In the genomic region with DNA sequence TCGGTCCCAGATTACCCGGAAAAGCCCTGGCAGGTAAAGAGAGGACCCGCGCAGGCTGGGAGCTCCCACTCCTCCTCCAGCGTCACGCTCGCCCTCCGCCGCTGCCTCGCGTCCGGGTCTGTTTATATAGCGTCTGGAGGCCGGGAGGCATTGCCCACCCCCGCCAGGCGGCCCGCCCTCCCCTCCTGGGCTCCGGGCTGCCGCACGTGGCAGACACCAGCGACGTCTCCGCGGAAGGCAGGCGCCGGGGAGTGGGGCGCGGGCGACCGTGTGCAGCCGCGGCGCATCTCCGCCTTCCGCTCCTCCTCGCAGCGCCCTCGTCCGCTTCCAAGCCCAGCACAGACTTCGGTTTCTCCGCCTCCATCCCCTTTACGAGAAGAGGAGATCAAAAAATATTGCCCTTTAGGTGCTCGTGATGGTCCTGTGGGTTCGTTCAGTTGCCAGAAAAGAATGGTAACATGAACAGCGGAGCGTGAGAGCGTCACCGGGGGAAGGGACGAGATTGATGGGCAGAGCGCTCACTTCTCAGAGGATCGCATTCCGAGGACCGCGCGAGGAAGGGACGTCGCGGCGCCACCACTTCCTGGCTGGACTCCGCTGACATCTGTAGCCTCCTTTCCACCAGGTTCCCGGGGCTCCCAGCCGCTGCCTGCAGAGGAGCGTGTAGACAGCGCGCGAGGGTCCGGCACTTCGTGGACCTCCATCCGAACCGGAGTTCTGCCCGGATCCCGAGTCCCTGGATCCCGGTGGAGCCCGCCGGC, we compare ENCODE assay signal across 1 cellular context.
TF ChIP-seq lines count a peak whose summit lies in the region.

Gene GALNTL6 (plus strand): TSS at position 210 of the 761 bp plus-strand sequence.

TF ChIP-seq in WTC11, 78 proteins besides CTCF, POLR2A, EP300 and RAD21 (continued from another document):
- no peak for TF ChIP-seq STAT6 (CRISPR knock-in tag; conservative IDR thresholded peaks at IDR 0.05; ENCODE audit: low read depth)
- TF ChIP-seq ELF4 (CRISPR knock-in tag; IDR thresholded peaks at IDR 0.05; ENCODE audit: low read depth), result no peak
- TF ChIP-seq ZSCAN18 (CRISPR knock-in tag; IDR thresholded peaks at IDR 0.05), result no peak
- no peak for TF ChIP-seq ZNF263 (CRISPR knock-in tag; IDR thresholded peaks at IDR 0.05; ENCODE audit: low read depth)
- no peak for TF ChIP-seq ETV6 (CRISPR knock-in tag; IDR thresholded peaks at IDR 0.05)
- TF ChIP-seq ZNF423 (CRISPR knock-in tag; IDR thresholded peaks at IDR 0.05), result no peak
- TF ChIP-seq, protein P1, sequence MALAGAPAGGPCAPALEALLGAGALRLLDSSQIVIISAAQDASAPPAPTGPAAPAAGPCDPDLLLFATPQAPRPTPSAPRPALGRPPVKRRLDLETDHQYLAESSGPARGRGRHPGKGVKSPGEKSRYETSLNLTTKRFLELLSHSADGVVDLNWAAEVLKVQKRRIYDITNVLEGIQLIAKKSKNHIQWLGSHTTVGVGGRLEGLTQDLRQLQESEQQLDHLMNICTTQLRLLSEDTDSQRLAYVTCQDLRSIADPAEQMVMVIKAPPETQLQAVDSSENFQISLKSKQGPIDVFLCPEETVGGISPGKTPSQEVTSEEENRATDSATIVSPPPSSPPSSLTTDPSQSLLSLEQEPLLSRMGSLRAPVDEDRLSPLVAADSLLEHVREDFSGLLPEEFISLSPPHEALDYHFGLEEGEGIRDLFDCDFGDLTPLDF (CRISPR knock-in tag; IDR thresholded peaks at IDR 0.05), result 0 out of 2 replicates have a peak, but pooled peaks have one; percentile 23
- TF ChIP-seq FOXK1 (CRISPR knock-in tag; IDR thresholded peaks at IDR 0.05), result no peak
- 0 out of 2 replicates have a peak, but pooled peaks have one; percentile 25 for TF ChIP-seq ZNF219 (CRISPR knock-in tag; IDR thresholded peaks at IDR 0.05; ENCODE audit: borderline replicate concordance)
- peak; percentile 79 for TF ChIP-seq MAX (CRISPR knock-in tag; IDR thresholded peaks at IDR 0.05)
- no peak for TF ChIP-seq GABPB1 (CRISPR knock-in tag; IDR thresholded peaks at IDR 0.05)
- TF ChIP-seq SOX15 (CRISPR knock-in tag; IDR thresholded peaks at IDR 0.05), result no peak
- no peak for TF ChIP-seq ZNF416 (CRISPR knock-in tag; IDR thresholded peaks at IDR 0.05)
- TF ChIP-seq GTF2I (CRISPR knock-in tag; conservative IDR thresholded peaks at IDR 0.05), result no peak
- no peak for TF ChIP-seq FOXJ3 (CRISPR knock-in tag; IDR thresholded peaks at IDR 0.05; ENCODE audit: borderline replicate concordance)
- 0 out of 2 replicates have a peak, but pooled peaks have one; percentile 5 for TF ChIP-seq NFYB (CRISPR knock-in tag; conservative IDR thresholded peaks at IDR 0.05; ENCODE audit: low read depth)
- TF ChIP-seq, protein P2, sequence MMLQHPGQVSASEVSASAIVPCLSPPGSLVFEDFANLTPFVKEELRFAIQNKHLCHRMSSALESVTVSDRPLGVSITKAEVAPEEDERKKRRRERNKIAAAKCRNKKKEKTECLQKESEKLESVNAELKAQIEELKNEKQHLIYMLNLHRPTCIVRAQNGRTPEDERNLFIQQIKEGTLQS (CRISPR knock-in tag; conservative IDR thresholded peaks at IDR 0.05), result no peak
- no peak for TF ChIP-seq RORB (CRISPR knock-in tag; IDR thresholded peaks at IDR 0.05)
- TF ChIP-seq, protein P3, sequence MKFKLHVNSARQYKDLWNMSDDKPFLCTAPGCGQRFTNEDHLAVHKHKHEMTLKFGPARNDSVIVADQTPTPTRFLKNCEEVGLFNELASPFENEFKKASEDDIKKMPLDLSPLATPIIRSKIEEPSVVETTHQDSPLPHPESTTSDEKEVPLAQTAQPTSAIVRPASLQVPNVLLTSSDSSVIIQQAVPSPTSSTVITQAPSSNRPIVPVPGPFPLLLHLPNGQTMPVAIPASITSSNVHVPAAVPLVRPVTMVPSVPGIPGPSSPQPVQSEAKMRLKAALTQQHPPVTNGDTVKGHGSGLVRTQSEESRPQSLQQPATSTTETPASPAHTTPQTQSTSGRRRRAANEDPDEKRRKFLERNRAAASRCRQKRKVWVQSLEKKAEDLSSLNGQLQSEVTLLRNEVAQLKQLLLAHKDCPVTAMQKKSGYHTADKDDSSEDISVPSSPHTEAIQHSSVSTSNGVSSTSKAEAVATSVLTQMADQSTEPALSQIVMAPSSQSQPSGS (CRISPR knock-in tag; IDR thresholded peaks at IDR 0.05; ENCODE audit: borderline replicate concordance, low read depth), result no peak
- no peak for TF ChIP-seq EMX1 (CRISPR knock-in tag; IDR thresholded peaks at IDR 0.05)
- no peak for TF ChIP-seq ATF1 (CRISPR knock-in tag; IDR thresholded peaks at IDR 0.05)
- TF ChIP-seq, protein P4, sequence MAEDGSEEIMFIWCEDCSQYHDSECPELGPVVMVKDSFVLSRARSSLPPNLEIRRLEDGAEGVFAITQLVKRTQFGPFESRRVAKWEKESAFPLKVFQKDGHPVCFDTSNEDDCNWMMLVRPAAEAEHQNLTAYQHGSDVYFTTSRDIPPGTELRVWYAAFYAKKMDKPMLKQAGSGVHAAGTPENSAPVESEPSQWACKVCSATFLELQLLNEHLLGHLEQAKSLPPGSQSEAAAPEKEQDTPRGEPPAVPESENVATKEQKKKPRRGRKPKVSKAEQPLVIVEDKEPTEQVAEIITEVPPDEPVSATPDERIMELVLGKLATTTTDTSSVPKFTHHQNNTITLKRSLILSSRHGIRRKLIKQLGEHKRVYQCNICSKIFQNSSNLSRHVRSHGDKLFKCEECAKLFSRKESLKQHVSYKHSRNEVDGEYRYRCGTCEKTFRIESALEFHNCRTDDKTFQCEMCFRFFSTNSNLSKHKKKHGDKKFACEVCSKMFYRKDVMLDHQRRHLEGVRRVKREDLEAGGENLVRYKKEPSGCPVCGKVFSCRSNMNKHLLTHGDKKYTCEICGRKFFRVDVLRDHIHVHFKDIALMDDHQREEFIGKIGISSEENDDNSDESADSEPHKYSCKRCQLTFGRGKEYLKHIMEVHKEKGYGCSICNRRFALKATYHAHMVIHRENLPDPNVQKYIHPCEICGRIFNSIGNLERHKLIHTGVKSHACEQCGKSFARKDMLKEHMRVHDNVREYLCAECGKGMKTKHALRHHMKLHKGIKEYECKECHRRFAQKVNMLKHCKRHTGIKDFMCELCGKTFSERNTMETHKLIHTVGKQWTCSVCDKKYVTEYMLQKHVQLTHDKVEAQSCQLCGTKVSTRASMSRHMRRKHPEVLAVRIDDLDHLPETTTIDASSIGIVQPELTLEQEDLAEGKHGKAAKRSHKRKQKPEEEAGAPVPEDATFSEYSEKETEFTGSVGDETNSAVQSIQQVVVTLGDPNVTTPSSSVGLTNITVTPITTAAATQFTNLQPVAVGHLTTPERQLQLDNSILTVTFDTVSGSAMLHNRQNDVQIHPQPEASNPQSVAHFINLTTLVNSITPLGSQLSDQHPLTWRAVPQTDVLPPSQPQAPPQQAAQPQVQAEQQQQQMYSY (CRISPR knock-in tag; IDR thresholded peaks at IDR 0.05), result no peak
- no peak for TF ChIP-seq IRF1 (CRISPR knock-in tag; IDR thresholded peaks at IDR 0.05)
- no peak for TF ChIP-seq ZNF317 (CRISPR knock-in tag; IDR thresholded peaks at IDR 0.05; ENCODE audit: borderline replicate concordance, low read depth)
- no peak for TF ChIP-seq TCF7 (CRISPR knock-in tag; IDR thresholded peaks at IDR 0.05; ENCODE audit: low read depth)
- TF ChIP-seq ZBTB21 (CRISPR knock-in tag; IDR thresholded peaks at IDR 0.05; ENCODE audit: borderline replicate concordance), result no peak
